In the genomic region with DNA sequence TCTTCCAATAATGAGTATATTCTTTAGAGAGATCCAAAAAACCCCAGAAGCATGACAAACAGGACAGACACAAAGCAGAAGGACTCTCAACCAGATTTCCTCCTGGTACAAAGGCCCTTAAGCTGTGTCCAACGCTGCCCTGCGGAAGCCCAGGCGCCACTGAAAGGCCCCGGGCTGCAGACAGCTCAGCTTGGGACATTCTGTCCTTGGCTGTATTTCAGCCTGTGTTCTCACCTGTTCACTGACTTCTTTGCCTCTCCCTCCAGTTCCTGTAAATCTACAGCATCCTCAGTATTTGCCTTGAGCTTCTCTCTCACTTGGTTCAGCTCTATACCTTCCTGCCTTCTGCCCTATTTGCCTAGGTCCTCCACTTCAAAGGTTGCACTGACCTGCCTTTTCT, we compare ENCODE assay signal across 14 cellular contexts.
DNase-seq lines count a peak whose midpoint lies in the region; ATAC-seq and TF ChIP-seq lines count a peak whose summit lies in the region.
"Had no signal": no experiment of that assay in that cellular context is flagged by ENCODE, and none has a peak within 500 bp of the region (broad histone marks: within the 10 kb centered on the region; RNA-seq: fewer than 3 reads in every experiment).

No MANE protein-coding gene starts in this region.

- H3K36me3 ChIP-seq in left lung (no peaks in the 10 kb centered on the region), smooth muscle cell (ENCODE audit: low read depth) (no peaks in the 10 kb centered on the region)
- H3K36me3 ChIP-seq: WERI-Rb-1 had no signal

- DNase-seq in LHCN-M2 (ENCODE audit: low read depth), result peak; percentile 85
- peak; percentile 44 for DNase-seq in cerebellum (ENCODE audit: low spot score)
- peak in 1 of 2 donors; percentile 82 for DNase-seq in left lung
- no peak for DNase-seq in smooth muscle cell (lab: John Stamatoyannopoulos, UW; ENCODE audit: unreplicated experiment)
- DNase-seq in H4 (ENCODE audit: low spot score), result no peak
- no peak for DNase-seq in posterior cingulate gyrus
- DNase-seq in HuH-7 (ENCODE audit: low spot score), result no peak
- DNase-seq: AML-193; Karpas-422; NCI-H187 treated with DMSO at 0.1 percent for 48 hours; SIG-M5; stimulated activated CD8-positive, alpha-beta memory T cell treated with anti-CD3 and anti-CD28 coated beads, Interleukin-4, amount 100 ng/mL, for 48 hours; WERI-Rb-1 had no signal

- H3K4me3 ChIP-seq in left lung, result no peak overlapping the region
- no peak overlapping the region for H3K4me3 ChIP-seq in smooth muscle cell

- H2AFZ ChIP-seq in smooth muscle cell (ENCODE audit: low read depth), result no peak overlapping the region

- H3K4me2 ChIP-seq in smooth muscle cell, result peak overlapping the region; percentile 3

- H3K79me2 ChIP-seq in smooth muscle cell (ENCODE audit: low read depth), result no peaks in the 10 kb centered on the region

- H3K4me1 ChIP-seq in left lung, result peaks cover 7 to 28% of the 10 kb centered on the region in 2 donors
- no peaks in the 10 kb centered on the region for H3K4me1 ChIP-seq in smooth muscle cell (ENCODE audit: low read depth)

- peak overlapping the region; percentile 74 for H3K9ac ChIP-seq in smooth muscle cell (ENCODE audit: low read depth)

- H3K27me3 ChIP-seq in left lung (no peaks in the 10 kb centered on the region), smooth muscle cell (ENCODE audit: low read depth) (peaks cover 10% of the 10 kb centered on the region)

- ATAC-seq in left lung (peak; percentile 56), GM21381 (IDR thresholded peaks at IDR 0.05; ENCODE audit: unreplicated experiment) (no peak)

- TF ChIP-seq CTCF in left lung (IDR thresholded peaks at IDR 0.05), result no peak
- no peak for TF ChIP-seq CTCF in smooth muscle cell (IDR thresholded peaks at IDR 0.05; ENCODE audit: borderline replicate concordance, insufficient read depth, poor library complexity, severe bottlenecking)

- no peaks in the 10 kb centered on the region for H3F3A ChIP-seq in smooth muscle cell (ENCODE audit: low read depth)

- no peaks in the 10 kb centered on the region for H4K20me1 ChIP-seq in smooth muscle cell (ENCODE audit: low read depth)

- H3K27ac ChIP-seq in left lung (peak overlapping the region; percentile 58 to 77), smooth muscle cell (ENCODE audit: low read depth) (peak overlapping the region; percentile 52)
- H3K27ac ChIP-seq: WERI-Rb-1 had no signal

- H3K9me3 ChIP-seq in left lung (no peaks in the 10 kb centered on the region), smooth muscle cell (replicated peaks; ENCODE audit: low read depth) (no peaks in the 10 kb centered on the region)

- 83% methylated on average over 4 of the region's 4 CpGs for WGBS in smooth muscle cell (ENCODE audit: low lambda C conversion rate)

- intact Hi-C loops in left lung (cut with DNase I) (no loop called here), posterior cingulate gyrus (cut with DNase I) (no loop called here)

Comparison
In these comparisons a context has a peak if more than half of its experiments do, and no peak if none do; other contexts are left out.
1. DNase-seq: peak in LHCN-M2 (single experiment) and cerebellum (single experiment); none in smooth muscle cell (single experiment), H4 (single experiment), posterior cingulate gyrus (0 of 10) and HuH-7 (single experiment).